In genomic region chr9:80146466-80146865, GRCh38 we compare ENCODE assay signal across 11 cellular contexts.
DNase-seq lines count a peak whose midpoint lies in the region; TF ChIP-seq lines count a peak whose summit lies in the region.
"Had no signal": no experiment of that assay in that cellular context is flagged by ENCODE, and none has a peak within 500 bp of the region (broad histone marks: within the 10 kb centered on the region; RNA-seq: fewer than 3 reads in every experiment).

No MANE protein-coding gene starts in this region.

- WGBS in stomach, 5 donors: 37 to 47% (median 38%) methylated on average over 1 of the region's 1 CpG

- intact Hi-C loops in stomach (cut with DNase I; ENCODE audit: low total_unique reads): no loop called here

- TF ChIP-seq CTCF in LNCAP (IDR thresholded peaks at IDR 0.05) (peak; percentile 51), fibroblast of mammary gland (conservative IDR thresholded peaks at IDR 0.05; ENCODE audit: control insufficient read depth, insufficient read depth, low read depth, low read length) (peak; percentile 4), retinal pigment epithelial cell (conservative IDR thresholded peaks at IDR 0.05; ENCODE audit: low read depth, low read length) (peak; percentile 46), stomach (IDR thresholded peaks at IDR 0.05) (no peak)

- TF ChIP-seq POLR2A in stomach (IDR thresholded peaks at IDR 0.05): no peak

- TF ChIP-seq EP300 in stomach (IDR thresholded peaks at IDR 0.05): no peak

- no peaks in the 10 kb centered on the region for H3K36me3 ChIP-seq in stomach
- H3K36me3 ChIP-seq: cardiac muscle cell, gastrocnemius medialis had no signal

- DNase-seq in DMS53 (lab: John Stamatoyannopoulos, UW) (peak; percentile 23), DMS53 treated with DMSO at 0.1 percent for 48 hours (lab: John Stamatoyannopoulos, UW; ENCODE audit: unreplicated experiment) (no peak), fibroblast of mammary gland (ENCODE audit: low read depth) (peak; percentile 8), retinal pigment epithelial cell (ENCODE audit: low read depth) (no peak), stomach (no peak), LoVo (ENCODE audit: low spot score) (no peak)
- DNase-seq in stimulated activated CD4-positive, alpha-beta T cell treated with anti-CD3 and anti-CD28 coated beads, Interleukin-2, amount 100 ng/mL, for 48 hours: no peak
- DNase-seq: gastrocnemius medialis; stimulated activated CD4-positive, alpha-beta T cell treated with anti-CD3 and anti-CD28 coated beads, Interleukin-4, amount 100 ng/mL, for 24 hours had no signal

- H3K4me3 ChIP-seq in fibroblast of mammary gland (ENCODE audit: control insufficient read depth, low read depth, low read length) (no peak overlapping the region), retinal pigment epithelial cell (ENCODE audit: low read length) (no peak overlapping the region), stomach (no peak overlapping the region)
- H3K4me3 ChIP-seq: cardiac muscle cell, gastrocnemius medialis had no signal

- no peaks in the 10 kb centered on the region for H3K27me3 ChIP-seq in stomach
- H3K27me3 ChIP-seq: cardiac muscle cell, gastrocnemius medialis had no signal

- H3K27ac ChIP-seq in stomach: no peak overlapping the region
- H3K27ac ChIP-seq: cardiac muscle cell, gastrocnemius medialis had no signal

- peaks cover 0 to 9% (median 3%) of the 10 kb centered on the region in 4 donors for H3K9me3 ChIP-seq in stomach
- H3K9me3 ChIP-seq: gastrocnemius medialis had no signal

- H3K4me1 ChIP-seq in stomach: no peaks in the 10 kb centered on the region
- H3K4me1 ChIP-seq: gastrocnemius medialis had no signal

Comparison
In these comparisons a context has a peak if more than half of its experiments do, and no peak if none do; other contexts are left out.
1. DNase-seq: peak in DMS53 (single experiment) and fibroblast of mammary gland (single experiment); none in DMS53 treated with DMSO at 0.1 percent for 48 hours (single experiment), retinal pigment epithelial cell (single experiment), stimulated activated CD4-positive, alpha-beta T cell treated with anti-CD3 and anti-CD28 coated beads, Interleukin-2, amount 100 ng/mL, for 48 hours (0 of 2), stomach (single experiment) and LoVo (single experiment).
2. CTCF ChIP-seq: peak in LNCAP (single experiment), fibroblast of mammary gland (single experiment) and retinal pigment epithelial cell (single experiment); none in stomach (0 of 7).